Comparison of ENCODE assay signal across 10 cellular contexts in genomic region chr15:52083037-52083359, GRCh38. TPM values are rescaled to one million over a fixed set of nuclear protein-coding genes. Genes with fewer than 3 reads are reported as not detected.
DNase-seq lines count a peak whose midpoint lies in the region; ATAC-seq lines count a peak whose summit lies in the region.
"Not testable (repeated sequence)": the region's sequence is repeated elsewhere in the genome, so short reads cannot be mapped to it uniquely, and the experiment has no call there.
"Had no signal": no experiment of that assay in that cellular context is flagged by ENCODE, and none has a peak within 500 bp of the region (broad histone marks: within the 10 kb centered on the region; RNA-seq: fewer than 3 reads in every experiment).

No MANE protein-coding gene starts in this region.

- not testable (repeated sequence) for H3K4me3 ChIP-seq in CD4-positive, CD25-positive, alpha-beta regulatory T cell (ENCODE audit: low read depth, low read length)

- H3K27ac Mint-ChIP-seq in CD4-positive, CD25-positive, alpha-beta regulatory T cell = peak overlapping the region in 2 of 3 donors; percentile 66 to 68
- peak overlapping the region; percentile 29 for H3K27ac Mint-ChIP-seq in T-helper 1 cell treated with Interleukin-12 subunit alpha and Interleukin-12 subunit beta and Interleukin-4 antibody, amounts not matched to agents 30 μg/mL and 1 μg/mL, for 36 hours
- H3K27ac Mint-ChIP-seq in activated naive CD8-positive, alpha-beta T cell treated with anti-CD3 and anti-CD28 coated beads, Interleukin-2, amount 10 ng/mL, durations not matched to agents 7 days and 5 days = peak overlapping the region; percentile 71
- H3K27ac Mint-ChIP-seq in stimulated activated memory B cell treated with anti-CD40 and anti-IgM and Interleukin-4, amounts not matched to agents 10 μg/mL and 1 μg/mL and 100 μg/mL, for 72 hours = peak overlapping the region; percentile 72

- not testable (repeated sequence) for H3K27me3 ChIP-seq in CD4-positive, CD25-positive, alpha-beta regulatory T cell (ENCODE audit: control insufficient read depth, insufficient read depth, low read length)

- H3K36me3 ChIP-seq in CD4-positive, CD25-positive, alpha-beta regulatory T cell (ENCODE audit: control insufficient read depth, insufficient read depth, low read length) = not testable (repeated sequence)

- H3K36me3 Mint-ChIP-seq in CD4-positive, CD25-positive, alpha-beta regulatory T cell; T-helper 1 cell treated with Interleukin-12 subunit alpha and Interleukin-12 subunit beta and Interleukin-4 antibody, amounts not matched to agents 30 μg/mL and 1 μg/mL, for 36 hours (ENCODE audit: low read depth); activated naive CD8-positive, alpha-beta T cell treated with anti-CD3 and anti-CD28 coated beads, Interleukin-2, amount 10 ng/mL, durations not matched to agents 7 days and 5 days; stimulated activated memory B cell treated with anti-CD40 and anti-IgM and Interleukin-4, amounts not matched to agents 10 μg/mL and 1 μg/mL and 100 μg/mL, for 72 hours: not testable (repeated sequence)

- H3K4me1 Mint-ChIP-seq in CD4-positive, CD25-positive, alpha-beta regulatory T cell = not testable (repeated sequence)
- H3K4me1 Mint-ChIP-seq in T-helper 1 cell treated with Interleukin-12 subunit alpha and Interleukin-12 subunit beta and Interleukin-4 antibody, amounts not matched to agents 30 μg/mL and 1 μg/mL, for 36 hours (ENCODE audit: low read depth) = peaks cover 24% of the 10 kb centered on the region
- H3K4me1 Mint-ChIP-seq in activated naive CD8-positive, alpha-beta T cell treated with anti-CD3 and anti-CD28 coated beads, Interleukin-2, amount 10 ng/mL, durations not matched to agents 7 days and 5 days = peaks cover 23% of the 10 kb centered on the region
- H3K4me1 Mint-ChIP-seq in stimulated activated memory B cell treated with anti-CD40 and anti-IgM and Interleukin-4, amounts not matched to agents 10 μg/mL and 1 μg/mL and 100 μg/mL, for 72 hours = peaks cover 33% of the 10 kb centered on the region

- not testable (repeated sequence) for H3K9me3 Mint-ChIP-seq in CD4-positive, CD25-positive, alpha-beta regulatory T cell; T-helper 1 cell treated with Interleukin-12 subunit alpha and Interleukin-12 subunit beta and Interleukin-4 antibody, amounts not matched to agents 30 μg/mL and 1 μg/mL, for 36 hours; activated naive CD8-positive, alpha-beta T cell treated with anti-CD3 and anti-CD28 coated beads, Interleukin-2, amount 10 ng/mL, durations not matched to agents 7 days and 5 days; stimulated activated memory B cell treated with anti-CD40 and anti-IgM and Interleukin-4, amounts not matched to agents 10 μg/mL and 1 μg/mL and 100 μg/mL, for 72 hours

- POLR2A ChIA-PET in activated naive CD8-positive, alpha-beta T cell treated with anti-CD3 and anti-CD28 coated beads, Interleukin-2, amount 10 ng/mL, durations not matched to agents 7 days and 5 days (lab: Charles Lee) = interaction anchor here (0.7 to 2.0 kb wide), 5 partner anchors 37 to 145 kb away, joined by 3 to 8 read pairs (median 3); partner anchors contain the start of gene LEO1

- not testable (repeated sequence) for H3K9me3 ChIP-seq in CD4-positive, CD25-positive, alpha-beta regulatory T cell (ENCODE audit: control insufficient read depth in 2 of 2, low read length in 2 of 2)

- H3K4me1 ChIP-seq in CD4-positive, CD25-positive, alpha-beta regulatory T cell (ENCODE audit: control insufficient read depth, insufficient read depth, low read length, poor library complexity, severe bottlenecking) = not testable (repeated sequence)

- not testable (repeated sequence) for DNase-seq in CD4-positive, CD25-positive, alpha-beta regulatory T cell; activated naive CD8-positive, alpha-beta T cell treated with anti-CD3 and anti-CD28 coated beads, Interleukin-2, amount 10 ng/mL, durations not matched to agents 7 days and 5 days

- not testable (repeated sequence) for ATAC-seq in CD4-positive, CD25-positive, alpha-beta regulatory T cell (ENCODE audit: low read depth in 2 of 2); activated naive CD8-positive, alpha-beta T cell treated with anti-CD3 and anti-CD28 coated beads, Interleukin-2, amount 10 ng/mL, durations not matched to agents 7 days and 5 days (ENCODE audit: low read depth); stimulated activated memory B cell treated with anti-CD40 and anti-IgM and Interleukin-4, amounts not matched to agents 10 μg/mL and 1 μg/mL and 100 μg/mL, for 72 hours
- peak; percentile 7 for ATAC-seq in GM19043 (IDR thresholded peaks at IDR 0.05; ENCODE audit: low read depth, unreplicated experiment)
- peak; percentile 5 for ATAC-seq in GM21576 (IDR thresholded peaks at IDR 0.05; ENCODE audit: unreplicated experiment)
- peak; percentile 9 for ATAC-seq in HG02798 (IDR thresholded peaks at IDR 0.05; ENCODE audit: poor library complexity, unreplicated experiment)
- peak; percentile 15 for ATAC-seq in HG03442 (IDR thresholded peaks at IDR 0.05; ENCODE audit: unreplicated experiment)

- H3K27me3 Mint-ChIP-seq in CD4-positive, CD25-positive, alpha-beta regulatory T cell; T-helper 1 cell treated with Interleukin-12 subunit alpha and Interleukin-12 subunit beta and Interleukin-4 antibody, amounts not matched to agents 30 μg/mL and 1 μg/mL, for 36 hours (ENCODE audit: low read depth); activated naive CD8-positive, alpha-beta T cell treated with anti-CD3 and anti-CD28 coated beads, Interleukin-2, amount 10 ng/mL, durations not matched to agents 7 days and 5 days: not testable (repeated sequence)
- peaks cover 11% of the 10 kb centered on the region for H3K27me3 Mint-ChIP-seq in stimulated activated memory B cell treated with anti-CD40 and anti-IgM and Interleukin-4, amounts not matched to agents 10 μg/mL and 1 μg/mL and 100 μg/mL, for 72 hours

- H3K27ac ChIP-seq in CD4-positive, CD25-positive, alpha-beta regulatory T cell (ENCODE audit: insufficient read depth, low read length, poor library complexity, severe bottlenecking) = not testable (repeated sequence)

- H3K4me3 Mint-ChIP-seq in CD4-positive, CD25-positive, alpha-beta regulatory T cell; stimulated activated memory B cell treated with anti-CD40 and anti-IgM and Interleukin-4, amounts not matched to agents 10 μg/mL and 1 μg/mL and 100 μg/mL, for 72 hours: not testable (repeated sequence)
- H3K4me3 Mint-ChIP-seq in T-helper 1 cell treated with Interleukin-12 subunit alpha and Interleukin-12 subunit beta and Interleukin-4 antibody, amounts not matched to agents 30 μg/mL and 1 μg/mL, for 36 hours = peak overlapping the region; percentile 15
- H3K4me3 Mint-ChIP-seq in activated naive CD8-positive, alpha-beta T cell treated with anti-CD3 and anti-CD28 coated beads, Interleukin-2, amount 10 ng/mL, durations not matched to agents 7 days and 5 days = peak overlapping the region; percentile 43

RNA-seq across cellular contexts. Expression of gene BCL2L10, which starts 29.6 kb away (rescaled TPM):
- 0.42 TPM for total RNA-seq in CD4-positive, CD25-positive, alpha-beta regulatory T cell
- under 1 TPM in 1 of 4 donors, not detected in 3; 0.23 TPM for polyA plus RNA-seq in CD4-positive, CD25-positive, alpha-beta regulatory T cell
- under 1 TPM; 0.28 to 0.37 TPM for total RNA-seq in activated naive CD8-positive, alpha-beta T cell treated with anti-CD3 and anti-CD28 coated beads, Interleukin-2, amount 10 ng/mL, durations not matched to agents 7 days and 5 days
- total RNA-seq: HepG2, SJSA1 had no signal
- polyA plus RNA-seq: HepG2 had no signal
